In the genomic region with DNA sequence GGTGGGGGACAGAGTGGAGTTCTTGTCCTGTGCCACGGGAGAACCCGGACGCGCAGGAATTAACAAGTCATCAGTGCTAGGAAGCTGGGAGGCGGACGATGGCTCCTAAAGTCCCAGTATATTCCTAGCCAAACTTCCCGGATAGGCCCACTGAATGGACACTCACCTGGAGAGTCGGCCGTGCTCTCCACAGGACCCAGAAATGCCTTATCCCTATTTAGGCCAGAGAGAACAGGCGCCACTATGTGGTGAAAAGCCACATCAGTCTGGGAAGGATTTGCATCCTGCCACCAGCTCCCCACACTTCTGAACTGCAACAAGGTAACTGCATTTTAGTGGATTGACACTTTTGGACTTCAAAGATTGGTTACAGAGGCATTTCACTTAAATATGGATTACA, we compare ENCODE assay signal across 8 cellular contexts. TPM values are rescaled to one million over a fixed set of nuclear protein-coding genes. Genes with fewer than 3 reads are reported as not detected.
DNase-seq lines count a peak whose midpoint lies in the region; ATAC-seq and TF ChIP-seq lines count a peak whose summit lies in the region.

No MANE protein-coding gene starts in this region.

- H3K36me3 Mint-ChIP-seq in CD8-positive, alpha-beta memory T cell = peaks cover 0 to 4% (median 0%) of the 10 kb centered on the region in 3 donors
- no peaks in the 10 kb centered on the region for H3K36me3 Mint-ChIP-seq in activated T-cell treated with anti-CD3 and anti-CD28 coated beads, Interleukin-2, amount 50 U/mL, for 4 hours (ENCODE audit: insufficient read depth)

- H3K9me3 Mint-ChIP-seq in CD8-positive, alpha-beta memory T cell = peaks cover 0 to 3% (median 2%) of the 10 kb centered on the region in 5 donors
- H3K9me3 Mint-ChIP-seq in activated T-cell treated with anti-CD3 and anti-CD28 coated beads, Interleukin-2, amount 50 U/mL, for 4 hours = peaks cover under 1% of the 10 kb centered on the region

- H3K4me3 Mint-ChIP-seq in CD8-positive, alpha-beta memory T cell = peak overlapping the region in 4 of 7 donors; percentile 6 to 75 (median 60)
- H3K4me3 Mint-ChIP-seq in activated T-cell treated with anti-CD3 and anti-CD28 coated beads, Interleukin-2, amount 50 U/mL, for 4 hours = no peak overlapping the region

- no peak for ATAC-seq in GM18907 (IDR thresholded peaks at IDR 0.05; ENCODE audit: unreplicated experiment)
- no peak for ATAC-seq in activated T-cell treated with anti-CD3 and anti-CD28 coated beads, Interleukin-2, amount 50 U/mL, for 4 hours
- no peak for ATAC-seq in GM19463 (IDR thresholded peaks at IDR 0.05; ENCODE audit: unreplicated experiment)

- POLR2A ChIA-PET in CD8-positive, alpha-beta memory T cell (lab: Charles Lee) = no interaction called here
- POLR2A ChIA-PET in HEK293T (lab: Yijun Ruan, JAX) = no interaction called here

- H3K9ac ChIP-seq in rectal smooth muscle tissue (ENCODE audit: low read length) = no peak overlapping the region

- no peak for DNase-seq in CD8-positive, alpha-beta memory T cell
- DNase-seq in HEK293T (ENCODE audit: extremely low spot score) = peak; percentile 59
- DNase-seq in SW480 (ENCODE audit: low spot score) = peak; percentile 53
- DNase-seq in cardiac muscle cell (ENCODE audit: low read depth in 1 of 2, low spot score in 1 of 2) = peak; percentile 35 to 63
- no peak for DNase-seq in activated T-cell treated with anti-CD3 and anti-CD28 coated beads, Interleukin-2, amount 50 U/mL, for 4 hours

- no peaks in the 10 kb centered on the region for H3K36me3 ChIP-seq in CD8-positive, alpha-beta memory T cell (ENCODE audit: insufficient read depth, low read length)
- H3K36me3 ChIP-seq in cardiac muscle cell (no peaks in the 10 kb centered on the region), rectal smooth muscle tissue (ENCODE audit: control insufficient read depth, insufficient read depth, low read length) (no peaks in the 10 kb centered on the region)

- TF ChIP-seq CTCF in cardiac muscle cell (IDR thresholded peaks at IDR 0.05; ENCODE audit: low read depth, low read length) = peak; percentile 43

- H3K4me1 ChIP-seq in CD8-positive, alpha-beta memory T cell (ENCODE audit: insufficient read depth, low read length) = peaks cover 11% of the 10 kb centered on the region
- no peaks in the 10 kb centered on the region for H3K4me1 ChIP-seq in cardiac muscle cell (ENCODE audit: low read depth)
- no peaks in the 10 kb centered on the region for H3K4me1 ChIP-seq in rectal smooth muscle tissue (ENCODE audit: control insufficient read depth, insufficient read depth, low read length)

- no peak overlapping the region for H3K27ac ChIP-seq in CD8-positive, alpha-beta memory T cell (ENCODE audit: low read depth, low read length)
- H3K27ac ChIP-seq in cardiac muscle cell = no peak overlapping the region
- no peak overlapping the region for H3K27ac ChIP-seq in rectal smooth muscle tissue (ENCODE audit: low read depth, low read length)

- H3K27ac Mint-ChIP-seq in CD8-positive, alpha-beta memory T cell = no peak overlapping the region

- H3K27me3 Mint-ChIP-seq in CD8-positive, alpha-beta memory T cell = peaks cover 21 to 47% of the 10 kb centered on the region in 2 donors
- peaks cover 23% of the 10 kb centered on the region for H3K27me3 Mint-ChIP-seq in activated T-cell treated with anti-CD3 and anti-CD28 coated beads, Interleukin-2, amount 50 U/mL, for 4 hours (ENCODE audit: low read depth)

- H3K9me3 ChIP-seq in CD8-positive, alpha-beta memory T cell (ENCODE audit: low read length) = no peaks in the 10 kb centered on the region
- no peaks in the 10 kb centered on the region for H3K9me3 ChIP-seq in cardiac muscle cell (ENCODE audit: low read depth)

- peaks cover 8 to 13% (median 12%) of the 10 kb centered on the region in 3 donors for H3K4me1 Mint-ChIP-seq in CD8-positive, alpha-beta memory T cell
- peaks cover 12% of the 10 kb centered on the region for H3K4me1 Mint-ChIP-seq in activated T-cell treated with anti-CD3 and anti-CD28 coated beads, Interleukin-2, amount 50 U/mL, for 4 hours (ENCODE audit: low read depth)

- H3K4me3 ChIP-seq in CD8-positive, alpha-beta memory T cell (ENCODE audit: low read length) = peak overlapping the region; percentile 62
- H3K4me3 ChIP-seq in cardiac muscle cell (no peak overlapping the region), rectal smooth muscle tissue (ENCODE audit: low read length) (peak overlapping the region; percentile 92)

- CTCF ChIA-PET in CD8-positive, alpha-beta memory T cell (lab: Charles Lee) = no interaction called here
- CTCF ChIA-PET in HEK293T (lab: Yijun Ruan, JAX) = interaction anchor here (0.6 to 2.5 kb wide), 6 partner anchors 12 to 1384 kb away, joined by 3 to 12 read pairs (median 3); no protein-coding TSS in a partner anchor

- peaks cover 5% of the 10 kb centered on the region for H3K27me3 ChIP-seq in CD8-positive, alpha-beta memory T cell (ENCODE audit: insufficient read depth, low read length, poor library complexity, severe bottlenecking)
- peaks cover 16% of the 10 kb centered on the region for H3K27me3 ChIP-seq in cardiac muscle cell
- H3K27me3 ChIP-seq in rectal smooth muscle tissue (ENCODE audit: control insufficient read depth, insufficient read depth, low read length) = no peaks in the 10 kb centered on the region

TF ChIP-seq in HEK293T, 16 proteins besides CTCF, POLR2A, EP300 and RAD21:
- TF ChIP-seq L3MBTL2 (conservative IDR thresholded peaks at IDR 0.05) (no peak), SUZ12 (IDR thresholded peaks at IDR 0.05) (no peak), HDGF (IDR thresholded peaks at IDR 0.05; ENCODE audit: borderline replicate concordance) (no peak), SP1 (IDR thresholded peaks at IDR 0.05) (no peak), ELF4 (IDR thresholded peaks at IDR 0.05) (no peak), TARDBP (IDR thresholded peaks at IDR 0.05) (no peak), CTBP1 (IDR thresholded peaks at IDR 0.05; ENCODE audit: borderline replicate concordance) (no peak), LEF1 (IDR thresholded peaks at IDR 0.05; ENCODE audit: borderline replicate concordance) (no peak), BHLHE40 (IDR thresholded peaks at IDR 0.05; ENCODE audit: borderline replicate concordance) (no peak), FOXK2 (IDR thresholded peaks at IDR 0.05) (no peak), FOXA1 (IDR thresholded peaks at IDR 0.05) (no peak), FOXM1 (IDR thresholded peaks at IDR 0.05; ENCODE audit: borderline replicate concordance) (no peak), ARNT (IDR thresholded peaks at IDR 0.05) (no peak)

RNA-seq across cellular contexts. Expression of a gene that starts 1.1 kb away (rescaled TPM):
- not detected for total RNA-seq in CD8-positive, alpha-beta memory T cell
- polyA plus RNA-seq in CD8-positive, alpha-beta memory T cell = not detected
- 1.4 and 2.0 TPM in 2 replicates for total RNA-seq in cardiac muscle cell
- 0.24 and 0.34 TPM in 2 replicates for polyA plus RNA-seq in cardiac muscle cell
- not detected for total RNA-seq in activated T-cell treated with anti-CD3 and anti-CD28 coated beads, Interleukin-2, amount 50 U/mL, for 4 hours

Comparison
In these comparisons a context has a peak if more than half of its experiments do, and no peak if none do; other contexts are left out.
1. DNase-seq: peak in HEK293T (single experiment), SW480 (single experiment) and cardiac muscle cell (2 of 2); none in CD8-positive, alpha-beta memory T cell (0 of 5) and activated T-cell treated with anti-CD3 and anti-CD28 coated beads, Interleukin-2, amount 50 U/mL, for 4 hours (single experiment).